ENCODE assay signal across 8 cellular contexts in genomic region chr21:36965720-36966065, GRCh38. TPM values are rescaled to one million over a fixed set of nuclear protein-coding genes. Genes with fewer than 3 reads are reported as not detected.
DNase-seq lines count a peak whose midpoint lies in the region; ATAC-seq and TF ChIP-seq lines count a peak whose summit lies in the region.

No MANE protein-coding gene starts in this region.

- H3K4me1 Mint-ChIP-seq in activated T-helper 1 cell treated with anti-CD3 and anti-CD28 coated beads, Interleukin-12 subunit alpha, Interleukin-12 subunit beta, Interleukin-2, Interleukin-4 antibody, amounts not matched to agents 30 ng/mL and 10 ng/mL and 1 ng/mL, durations not matched to agents 14 hours and 24 hours and 36 hours (ENCODE audit: low read depth), result peaks cover 22% of the 10 kb centered on the region
- H3K4me1 Mint-ChIP-seq in stimulated activated naive B cell treated with anti-CD40 and anti-IgM and Interleukin-4, amounts not matched to agents 10 μg/mL and 1 μg/mL and 100 μg/mL, for 72 hours, result peaks cover 16 to 32% of the 10 kb centered on the region in 2 donors

- no peaks in the 10 kb centered on the region for H3K9me3 Mint-ChIP-seq in activated T-helper 1 cell treated with anti-CD3 and anti-CD28 coated beads, Interleukin-12 subunit alpha, Interleukin-12 subunit beta, Interleukin-2, Interleukin-4 antibody, amounts not matched to agents 30 ng/mL and 10 ng/mL and 1 ng/mL, durations not matched to agents 14 hours and 24 hours and 36 hours
- H3K9me3 Mint-ChIP-seq in stimulated activated naive B cell treated with anti-CD40 and anti-IgM and Interleukin-4, amounts not matched to agents 10 μg/mL and 1 μg/mL and 100 μg/mL, for 72 hours, result no peaks in the 10 kb centered on the region

- no peak for TF ChIP-seq CTCF in HL-60 (IDR thresholded peaks at IDR 0.05; ENCODE audit: insufficient read depth, low read length)

- peaks cover 16% of the 10 kb centered on the region for H3K36me3 Mint-ChIP-seq in activated T-helper 1 cell treated with anti-CD3 and anti-CD28 coated beads, Interleukin-12 subunit alpha, Interleukin-12 subunit beta, Interleukin-2, Interleukin-4 antibody, amounts not matched to agents 30 ng/mL and 10 ng/mL and 1 ng/mL, durations not matched to agents 14 hours and 24 hours and 36 hours (ENCODE audit: low read depth)
- H3K36me3 Mint-ChIP-seq in stimulated activated naive B cell treated with anti-CD40 and anti-IgM and Interleukin-4, amounts not matched to agents 10 μg/mL and 1 μg/mL and 100 μg/mL, for 72 hours, result peaks cover 4% of the 10 kb centered on the region in 2 donors

- peak overlapping the region; percentile 93 for H3K4me3 Mint-ChIP-seq in activated T-helper 1 cell treated with anti-CD3 and anti-CD28 coated beads, Interleukin-12 subunit alpha, Interleukin-12 subunit beta, Interleukin-2, Interleukin-4 antibody, amounts not matched to agents 30 ng/mL and 10 ng/mL and 1 ng/mL, durations not matched to agents 14 hours and 24 hours and 36 hours
- H3K4me3 Mint-ChIP-seq in stimulated activated naive B cell treated with anti-CD40 and anti-IgM and Interleukin-4, amounts not matched to agents 10 μg/mL and 1 μg/mL and 100 μg/mL, for 72 hours, result peak overlapping the region; percentile 83 to 89

- H3K27ac Mint-ChIP-seq in activated T-helper 1 cell treated with anti-CD3 and anti-CD28 coated beads, Interleukin-12 subunit alpha, Interleukin-12 subunit beta, Interleukin-2, Interleukin-4 antibody, amounts not matched to agents 30 ng/mL and 10 ng/mL and 1 ng/mL, durations not matched to agents 14 hours and 24 hours and 36 hours, result peak overlapping the region; percentile 90
- peak overlapping the region; percentile 88 for H3K27ac Mint-ChIP-seq in stimulated activated naive B cell treated with anti-CD40 and anti-IgM and Interleukin-4, amounts not matched to agents 10 μg/mL and 1 μg/mL and 100 μg/mL, for 72 hours

- intact Hi-C loops in activated T-helper 1 cell treated with anti-CD3 and anti-CD28 coated beads, Interleukin-12 subunit alpha, Interleukin-12 subunit beta, Interleukin-2, Interleukin-4 antibody, amounts not matched to agents 30 ng/mL and 10 ng/mL and 1 ng/mL, durations not matched to agents 14 hours and 24 hours and 36 hours (cut with micrococcal nuclease), result loop anchor here (1.0 to 2.0 kb wide), 4 partner anchors 24 to 302 kb away; partner anchors contain the start of genes PIGP, TTC3 and VPS26C

- DNase-seq in HL-60 (ENCODE audit: low read depth in 1 of 2, low spot score in 1 of 2) (no peak), NCI-H146 (lab: John Stamatoyannopoulos, UW) (no peak), glomerular visceral epithelial cell (ENCODE audit: extremely low spot score) (no peak), OCI-M1 (lab: John Stamatoyannopoulos, UW) (no peak)
- DNase-seq in activated T-helper 1 cell treated with anti-CD3 and anti-CD28 coated beads, Interleukin-12 subunit alpha, Interleukin-12 subunit beta, Interleukin-2, Interleukin-4 antibody, amounts not matched to agents 30 ng/mL and 10 ng/mL and 1 ng/mL, durations not matched to agents 14 hours and 24 hours and 36 hours (ENCODE audit: low spot score), result no peak
- no peak for DNase-seq in stimulated activated naive B cell treated with anti-CD40 and anti-IgM and Interleukin-4, amounts not matched to agents 10 μg/mL and 1 μg/mL and 100 μg/mL, for 72 hours

- no peaks in the 10 kb centered on the region for H3K27me3 Mint-ChIP-seq in activated T-helper 1 cell treated with anti-CD3 and anti-CD28 coated beads, Interleukin-12 subunit alpha, Interleukin-12 subunit beta, Interleukin-2, Interleukin-4 antibody, amounts not matched to agents 30 ng/mL and 10 ng/mL and 1 ng/mL, durations not matched to agents 14 hours and 24 hours and 36 hours (ENCODE audit: insufficient read depth)
- no peaks in the 10 kb centered on the region for H3K27me3 Mint-ChIP-seq in stimulated activated naive B cell treated with anti-CD40 and anti-IgM and Interleukin-4, amounts not matched to agents 10 μg/mL and 1 μg/mL and 100 μg/mL, for 72 hours

- ATAC-seq in stimulated activated naive B cell treated with anti-CD40 and anti-IgM and Interleukin-4, amounts not matched to agents 10 μg/mL and 1 μg/mL and 100 μg/mL, for 72 hours (replicated peaks), result no peak
- ATAC-seq in GM18502 (IDR thresholded peaks at IDR 0.05; ENCODE audit: poor library complexity, unreplicated experiment), result no peak

- H3K4me3 ChIP-seq in HL-60 (replicated peaks; ENCODE audit: insufficient read depth, low read length) (peak overlapping the region; percentile 68), iPS-11a (ENCODE audit: low read depth, low read length) (peak overlapping the region; percentile 50)

- no peaks in the 10 kb centered on the region for H3K27me3 ChIP-seq in HL-60 (ENCODE audit: insufficient read depth, poor library complexity, severe bottlenecking)

- H3K27ac ChIP-seq in HL-60 (replicated peaks), result peak overlapping the region; percentile 43

RNA-seq across cellular contexts. Expression of gene HLCS, which starts 0.8 kb away (rescaled TPM):
- 12.6 and 15.8 TPM in 2 replicates for total RNA-seq in activated T-helper 1 cell treated with anti-CD3 and anti-CD28 coated beads, Interleukin-12 subunit alpha, Interleukin-12 subunit beta, Interleukin-2, Interleukin-4 antibody, amounts not matched to agents 30 ng/mL and 10 ng/mL and 1 ng/mL, durations not matched to agents 14 hours and 24 hours and 36 hours

RNA-seq across cellular contexts. Expression of gene RIPPLY3, which starts 40.8 kb away (rescaled TPM):
- total RNA-seq in activated T-helper 1 cell treated with anti-CD3 and anti-CD28 coated beads, Interleukin-12 subunit alpha, Interleukin-12 subunit beta, Interleukin-2, Interleukin-4 antibody, amounts not matched to agents 30 ng/mL and 10 ng/mL and 1 ng/mL, durations not matched to agents 14 hours and 24 hours and 36 hours, result 0.10 TPM in 2 replicates
